Comparison of ENCODE assay signal across 9 cellular contexts in the genomic region with DNA sequence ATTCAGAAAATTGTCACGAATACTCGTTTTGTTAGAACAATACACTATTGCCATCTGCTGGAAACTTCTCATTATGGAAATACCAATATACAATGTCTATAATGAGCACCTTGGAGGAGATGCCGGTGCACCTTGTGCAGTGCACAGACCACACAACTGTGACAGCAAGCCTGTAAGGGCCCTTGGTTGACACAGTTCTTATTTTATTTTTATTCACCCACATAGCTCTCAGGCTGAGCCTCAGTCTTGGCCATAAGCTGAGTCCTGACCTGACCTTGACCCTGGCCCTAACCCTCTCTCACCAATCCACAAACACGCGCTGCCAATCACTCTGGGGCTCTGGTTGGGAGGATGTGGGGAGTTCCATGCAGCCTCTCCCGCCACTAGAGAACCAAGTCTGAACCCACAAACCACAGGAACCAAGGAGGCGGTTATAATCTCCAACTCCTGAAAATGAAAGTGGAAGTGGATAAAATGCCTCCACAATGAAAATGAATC. TPM values are rescaled to one million over a fixed set of nuclear protein-coding genes. Genes with fewer than 3 reads are reported as not detected.
DNase-seq lines count a peak whose midpoint lies in the region; ATAC-seq and TF ChIP-seq lines count a peak whose summit lies in the region.
"Had no signal": no experiment of that assay in that cellular context is flagged by ENCODE, and none has a peak within 500 bp of the region (broad histone marks: within the 10 kb centered on the region; RNA-seq: fewer than 3 reads in every experiment).

No MANE protein-coding gene starts in this region.

- no peak overlapping the region for H3K4me3 ChIP-seq in LNCaP clone FGC (ENCODE audit: low read depth, low read length)
- H3K4me3 ChIP-seq in mucosa of descending colon: no peak overlapping the region
- H3K4me3 ChIP-seq in transverse colon: no peak overlapping the region

- DNase-seq in LNCaP clone FGC (ENCODE audit: low read depth): no peak
- DNase-seq in activated CD8-positive, alpha-beta memory T cell treated with anti-CD3 and anti-CD28 coated beads, Interleukin-2, amount 50 U/mL, for 48 hours: peak; percentile 70
- peak in 1 of 3 donors; percentile 27 for DNase-seq in mucosa of descending colon
- DNase-seq in NCI-H82 (lab: John Stamatoyannopoulos, UW): no peak
- no peak for DNase-seq in transverse colon
- DNase-seq: NCI-H524 had no signal

- H3K27me3 ChIP-seq in transverse colon: peaks cover 7% of the 10 kb centered on the region

- peak; percentile 19 for ATAC-seq in mucosa of descending colon
- ATAC-seq in HG03097 (IDR thresholded peaks at IDR 0.05; ENCODE audit: low FRiP score, unreplicated experiment): no peak
- no peak for ATAC-seq in GM19467 (IDR thresholded peaks at IDR 0.05; ENCODE audit: unreplicated experiment)

- H3K36me3 ChIP-seq in mucosa of descending colon (ENCODE audit: low read depth) (no peaks in the 10 kb centered on the region), transverse colon (no peaks in the 10 kb centered on the region)

- intact Hi-C loops in mucosa of descending colon (cut with DNase I, micrococcal nuclease): no loop called here
- intact Hi-C loops in transverse colon (cut with DNase I; ENCODE audit: low total_unique reads): no loop called here

- TF ChIP-seq POLR2A in transverse colon (IDR thresholded peaks at IDR 0.05): no peak

- WGBS in transverse colon (ENCODE audit: low coverage in 1 of 2), 2 donors: 63 to 75% methylated on average over 4 to 7 of the region's 7 CpGs

- TF ChIP-seq CTCF in C4-2B (conservative IDR thresholded peaks at IDR 0.05) (peak; percentile 27), LNCaP clone FGC (IDR thresholded peaks at IDR 0.05; ENCODE audit: control insufficient read depth, extremely low read depth, insufficient read depth) (peak; percentile 23; the same call in 1 of the 2 replicates), mucosa of descending colon (IDR thresholded peaks at IDR 0.05) (no peak), transverse colon (IDR thresholded peaks at IDR 0.05) (no peak)

- in situ Hi-C loops in transverse colon (cut with MboI; ENCODE audit: low pct_ligation_motif_present in 1 of 4, low pct_unique_long_range_greater_than_20kb in 1 of 4, low sequenced_read_pairs in 3 of 4): loop anchor here in 1 of 4 donors (5.0 kb wide), 1 partner anchor 840 kb away; no protein-coding TSS in a partner anchor

- no peaks in the 10 kb centered on the region for H3K4me1 ChIP-seq in mucosa of descending colon (ENCODE audit: low read depth)
- H3K4me1 ChIP-seq in transverse colon: peaks cover 0 to 7% (median 0%) of the 10 kb centered on the region in 4 donors

- no peak for TF ChIP-seq EP300 in transverse colon (IDR thresholded peaks at IDR 0.05; ENCODE audit: low read depth)

- H3K27ac ChIP-seq in C4-2B (no peak overlapping the region), transverse colon (no peak overlapping the region)

- H3K9me3 ChIP-seq in mucosa of descending colon (peaks cover 6% of the 10 kb centered on the region), transverse colon (peaks cover 8 to 9% of the 10 kb centered on the region in 2 donors)

RNA-seq across cellular contexts. Expression of a gene that starts 7.6 kb away (rescaled TPM):
- total RNA-seq in mucosa of descending colon: not detected
- not detected for total RNA-seq in transverse colon

RNA-seq across cellular contexts. Expression of a gene that starts 16.9 kb away (rescaled TPM):
- total RNA-seq in mucosa of descending colon (10 to 100 TPM in 1 of 3 donors, 1 to 10 TPM in 1, under 1 TPM in 1; 0.95 to 13.0 (median 3.2) TPM), transverse colon (1 to 10 TPM in 1 of 4 donors, under 1 TPM in 2, not detected in 1; 0.41 to 8.4 (median 0.79) TPM)

Comparison
In these comparisons a context has a peak if more than half of its experiments do, and no peak if none do; other contexts are left out.
1. CTCF ChIP-seq: peak in C4-2B (single experiment) and LNCaP clone FGC (single experiment); none in mucosa of descending colon (single experiment) and transverse colon (0 of 5).